In genomic region chr1:109622895-109623294, GRCh38 we compare ENCODE assay signal across 1 cellular context.
TF ChIP-seq lines count a peak whose summit lies in the region.

No MANE protein-coding gene starts in this region.

TF ChIP-seq in GM12878, 131 proteins besides CTCF, POLR2A, EP300 and RAD21:
- no peak for TF ChIP-seq MEF2B (IDR thresholded peaks at IDR 0.05; ENCODE audit: partially characterized antibody, poor library complexity, severe bottlenecking)
TF ChIP-seq in GM12878: peak in this region for 0.
